ENCODE assay signal across 9 cellular contexts in the genomic region with DNA sequence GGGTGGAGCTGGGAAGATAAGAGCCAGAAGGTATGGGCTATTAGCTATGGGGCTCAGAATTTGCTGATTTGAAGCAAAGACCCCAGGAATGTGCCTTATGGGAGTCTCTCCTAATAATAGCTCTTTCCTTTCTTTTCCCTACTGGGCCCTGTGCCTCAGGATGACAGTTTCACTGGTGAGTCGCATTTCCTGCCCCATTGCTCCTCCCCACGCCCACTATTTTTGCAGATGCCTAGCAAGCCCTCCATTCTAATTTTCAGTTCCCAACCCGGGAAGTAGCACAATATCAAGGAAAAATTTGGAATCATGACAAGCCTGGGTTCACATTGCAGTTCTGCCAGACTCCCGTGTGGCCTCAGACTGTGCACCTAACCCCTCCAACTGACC. TPM values are rescaled to one million over a fixed set of nuclear protein-coding genes. Genes with fewer than 3 reads are reported as not detected.
DNase-seq lines count a peak whose midpoint lies in the region; ATAC-seq and TF ChIP-seq lines count a peak whose summit lies in the region.
"Had no signal": no experiment of that assay in that cellular context is flagged by ENCODE, and none has a peak within 500 bp of the region (broad histone marks: within the 10 kb centered on the region; RNA-seq: fewer than 3 reads in every experiment).

No MANE protein-coding gene starts in this region.

- peaks cover 27% of the 10 kb centered on the region for H3K4me1 Mint-ChIP-seq in nephron

- DNase-seq in MG63: peak; percentile 68
- peak; percentile 33 for DNase-seq in dedifferentiated amniotic fluid mesenchymal stem cell (ENCODE audit: extremely low spot score)
- DNase-seq in putamen (ENCODE audit: low spot score): no peak
- DNase-seq in NCI-H82 treated with DMSO at 0.1 percent for 48 hours (lab: John Stamatoyannopoulos, UW; ENCODE audit: unreplicated experiment): no peak

- peak overlapping the region; percentile 84 to 95 (median 91) for H3K4me2 ChIP-seq in BLaER1 treated with 17β-estradiol and CSF1 and Interleukin-3, amounts not matched to agents 10 nM and 100 nM

- H3K9me3 ChIP-seq in BLaER1 treated with 17β-estradiol and CSF1 and Interleukin-3, amounts not matched to agents 10 nM and 100 nM (replicated peaks in 1 of 11): no peaks in the 10 kb centered on the region
- H3K9me3 ChIP-seq in MG63: no peaks in the 10 kb centered on the region

- ATAC-seq in GM19351 (IDR thresholded peaks at IDR 0.05; ENCODE audit: unreplicated experiment) (no peak), HG03342 (IDR thresholded peaks at IDR 0.05; ENCODE audit: unreplicated experiment) (no peak)

- H3K4me1 ChIP-seq in BLaER1 treated with 17β-estradiol and CSF1 and Interleukin-3, amounts not matched to agents 10 nM and 100 nM: peaks cover 27 to 44% (median 32%) of the 10 kb centered on the region in 10 experiments

- no peaks in the 10 kb centered on the region for H3K27me3 Mint-ChIP-seq in nephron (ENCODE audit: low read depth)

- H4K20me1 ChIP-seq in BLaER1 treated with 17β-estradiol and CSF1 and Interleukin-3, amounts not matched to agents 10 nM and 100 nM: peaks cover 0 to 7% (median 4%) of the 10 kb centered on the region in 11 experiments; a peak in 8 of 22 replicates

- H3K9ac ChIP-seq in BLaER1 treated with 17β-estradiol and CSF1 and Interleukin-3, amounts not matched to agents 10 nM and 100 nM: peak overlapping the region in 7 of 11 experiments; percentile 9 to 61 (median 37); a peak in 9 of 22 replicates

- no peaks in the 10 kb centered on the region for H3K36me3 Mint-ChIP-seq in nephron (ENCODE audit: low read depth)

- H3K36me3 ChIP-seq in BLaER1 treated with 17β-estradiol and CSF1 and Interleukin-3, amounts not matched to agents 10 nM and 100 nM: no peaks in the 10 kb centered on the region
- H3K36me3 ChIP-seq in MG63: no peaks in the 10 kb centered on the region

- H3K27ac ChIP-seq in BLaER1 treated with 17β-estradiol and CSF1 and Interleukin-3, amounts not matched to agents 10 nM and 100 nM: peak overlapping the region in 8 of 11 experiments; percentile 3 to 60 (median 41); a peak in 11 of 22 replicates

- no peak overlapping the region for H3K4me3 Mint-ChIP-seq in nephron
- H3K4me3 Mint-ChIP-seq: IgD-negative memory B cell had no signal

- no peak overlapping the region; a peak in 1 of 20 replicates for H3K4me3 ChIP-seq in BLaER1 treated with 17β-estradiol and CSF1 and Interleukin-3, amounts not matched to agents 10 nM and 100 nM
- no peak overlapping the region for H3K4me3 ChIP-seq in MG63

- no peaks in the 10 kb centered on the region for H3K27me3 ChIP-seq in BLaER1 treated with 17β-estradiol and CSF1 and Interleukin-3, amounts not matched to agents 10 nM and 100 nM
- H3K27me3 ChIP-seq in MG63: no peaks in the 10 kb centered on the region

- H3K27ac Mint-ChIP-seq in nephron: peak overlapping the region; percentile 62 to 76 (median 66)
- H3K27ac Mint-ChIP-seq: IgD-negative memory B cell had no signal

- H3K9me3 Mint-ChIP-seq in nephron: no peaks in the 10 kb centered on the region
- H3K9me3 Mint-ChIP-seq: IgD-negative memory B cell had no signal

- no peak for TF ChIP-seq CTCF in nephron (IDR thresholded peaks at IDR 0.05; ENCODE audit: unreplicated experiment in 3 of 3)

RNA-seq across cellular contexts. Expression of a gene that starts 0.6 kb away (rescaled TPM):
- 0.30 TPM in 1 of 2 replicates, not detected in the other for total RNA-seq in MG63 (2014; rRNA removed; shearing (Covaris generic); ENCODE audit: low replicate concordance)

RNA-seq across cellular contexts. Expression of a gene that starts 12.8 kb away (rescaled TPM):
- 21.4 and 23.1 TPM in 2 replicates for total RNA-seq in MG63 (2014; rRNA removed; shearing (Covaris generic); ENCODE audit: low replicate concordance)

RNA-seq across cellular contexts. Expression of a gene that starts 13.7 kb away (rescaled TPM):
- total RNA-seq in MG63 (2014; rRNA removed; shearing (Covaris generic); ENCODE audit: low replicate concordance): 12.1 and 14.8 TPM in 2 replicates

RNA-seq across cellular contexts. Expression of a gene that starts 23.2 kb away (rescaled TPM):
- total RNA-seq in MG63 (2014; rRNA removed; shearing (Covaris generic); ENCODE audit: low replicate concordance): not detected in 2 replicates

RNA-seq across cellular contexts. Expression of a gene that starts 30.4 kb away (rescaled TPM):
- 19.1 and 22.6 TPM in 2 replicates for total RNA-seq in MG63 (2014; rRNA removed; shearing (Covaris generic); ENCODE audit: low replicate concordance)

Comparison
In these comparisons a context has a peak if more than half of its experiments do, and no peak if none do; other contexts are left out.
1. DNase-seq: peak in MG63 (single experiment) and dedifferentiated amniotic fluid mesenchymal stem cell (single experiment); none in putamen (single experiment) and NCI-H82 treated with DMSO at 0.1 percent for 48 hours (single experiment).